1 cellular context compared by ENCODE assay signal in the genomic region with DNA sequence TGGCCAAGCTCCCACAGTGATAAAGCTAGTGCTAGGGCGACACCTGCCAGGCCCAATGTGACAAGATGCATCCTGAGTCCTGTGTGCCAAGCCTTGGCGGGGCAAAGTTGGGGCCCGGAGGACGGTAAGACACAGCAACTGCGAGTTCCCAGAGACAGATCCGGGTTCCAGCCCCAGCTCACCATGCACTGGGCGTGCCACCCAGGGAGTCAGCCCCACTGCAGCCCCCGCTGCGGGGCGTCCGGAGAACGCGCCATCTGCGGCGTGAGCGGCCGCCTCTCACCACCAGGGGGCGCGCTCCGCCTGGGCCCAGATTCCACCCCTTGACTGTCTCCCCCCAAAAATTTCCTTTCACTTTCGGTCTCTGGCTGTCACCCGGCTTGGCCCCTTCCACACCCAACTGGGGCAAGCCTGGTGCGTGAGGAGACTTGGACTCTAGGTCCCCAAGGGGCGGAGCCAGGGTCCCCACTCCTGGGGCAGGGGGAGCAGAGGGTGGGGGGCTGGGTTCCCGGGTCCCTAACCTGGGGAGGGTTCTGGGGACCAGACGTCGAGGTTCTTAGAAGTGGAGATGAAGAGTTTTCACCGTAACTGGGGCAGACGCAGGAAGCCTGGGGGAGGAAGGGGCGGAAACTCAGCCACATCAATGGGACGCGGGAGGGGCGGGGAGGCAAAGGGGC.
TF ChIP-seq lines count a peak whose summit lies in the region.

A gene with protein sequence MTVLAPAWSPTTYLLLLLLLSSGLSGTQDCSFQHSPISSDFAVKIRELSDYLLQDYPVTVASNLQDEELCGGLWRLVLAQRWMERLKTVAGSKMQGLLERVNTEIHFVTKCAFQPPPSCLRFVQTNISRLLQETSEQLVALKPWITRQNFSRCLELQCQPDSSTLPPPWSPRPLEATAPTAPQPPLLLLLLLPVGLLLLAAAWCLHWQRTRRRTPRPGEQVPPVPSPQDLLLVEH (plus strand): TSS at position 348 of the 677 bp plus-strand sequence. CDS start 425 bp downstream, outside the sequence.

TF ChIP-seq in HepG2, 621 proteins besides CTCF, POLR2A, EP300 and RAD21 (continued from another document and continues in another):
- TF ChIP-seq, protein P1, sequence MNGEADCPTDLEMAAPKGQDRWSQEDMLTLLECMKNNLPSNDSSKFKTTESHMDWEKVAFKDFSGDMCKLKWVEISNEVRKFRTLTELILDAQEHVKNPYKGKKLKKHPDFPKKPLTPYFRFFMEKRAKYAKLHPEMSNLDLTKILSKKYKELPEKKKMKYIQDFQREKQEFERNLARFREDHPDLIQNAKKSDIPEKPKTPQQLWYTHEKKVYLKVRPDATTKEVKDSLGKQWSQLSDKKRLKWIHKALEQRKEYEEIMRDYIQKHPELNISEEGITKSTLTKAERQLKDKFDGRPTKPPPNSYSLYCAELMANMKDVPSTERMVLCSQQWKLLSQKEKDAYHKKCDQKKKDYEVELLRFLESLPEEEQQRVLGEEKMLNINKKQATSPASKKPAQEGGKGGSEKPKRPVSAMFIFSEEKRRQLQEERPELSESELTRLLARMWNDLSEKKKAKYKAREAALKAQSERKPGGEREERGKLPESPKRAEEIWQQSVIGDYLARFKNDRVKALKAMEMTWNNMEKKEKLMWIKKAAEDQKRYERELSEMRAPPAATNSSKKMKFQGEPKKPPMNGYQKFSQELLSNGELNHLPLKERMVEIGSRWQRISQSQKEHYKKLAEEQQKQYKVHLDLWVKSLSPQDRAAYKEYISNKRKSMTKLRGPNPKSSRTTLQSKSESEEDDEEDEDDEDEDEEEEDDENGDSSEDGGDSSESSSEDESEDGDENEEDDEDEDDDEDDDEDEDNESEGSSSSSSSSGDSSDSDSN (CRISPR knock-in tag; IDR thresholded peaks at IDR 0.05): peak; percentile 42; the same call in 1 of the 2 replicates
- no peak for TF ChIP-seq ZNF383 (CRISPR knock-in tag; IDR thresholded peaks at IDR 0.05; ENCODE audit: borderline replicate concordance)
- TF ChIP-seq, protein P2, sequence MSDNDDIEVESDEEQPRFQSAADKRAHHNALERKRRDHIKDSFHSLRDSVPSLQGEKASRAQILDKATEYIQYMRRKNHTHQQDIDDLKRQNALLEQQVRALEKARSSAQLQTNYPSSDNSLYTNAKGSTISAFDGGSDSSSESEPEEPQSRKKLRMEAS (IDR thresholded peaks at IDR 0.05): peak; percentile 49; the same call in 1 of the 2 replicates
- TF ChIP-seq, protein P3, sequence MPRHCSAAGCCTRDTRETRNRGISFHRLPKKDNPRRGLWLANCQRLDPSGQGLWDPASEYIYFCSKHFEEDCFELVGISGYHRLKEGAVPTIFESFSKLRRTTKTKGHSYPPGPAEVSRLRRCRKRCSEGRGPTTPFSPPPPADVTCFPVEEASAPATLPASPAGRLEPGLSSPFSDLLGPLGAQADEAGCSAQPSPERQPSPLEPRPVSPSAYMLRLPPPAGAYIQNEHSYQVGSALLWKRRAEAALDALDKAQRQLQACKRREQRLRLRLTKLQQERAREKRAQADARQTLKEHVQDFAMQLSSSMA (CRISPR knock-in tag; IDR thresholded peaks at IDR 0.05): 0 out of 2 replicates have a peak, but pooled peaks have one; percentile 45
- 0 out of 2 replicates have a peak, but pooled peaks have one; percentile 51 for TF ChIP-seq ZNF350 (CRISPR knock-in tag; IDR thresholded peaks at IDR 0.05; ENCODE audit: borderline replicate concordance, low read depth)
- TF ChIP-seq, protein P4, sequence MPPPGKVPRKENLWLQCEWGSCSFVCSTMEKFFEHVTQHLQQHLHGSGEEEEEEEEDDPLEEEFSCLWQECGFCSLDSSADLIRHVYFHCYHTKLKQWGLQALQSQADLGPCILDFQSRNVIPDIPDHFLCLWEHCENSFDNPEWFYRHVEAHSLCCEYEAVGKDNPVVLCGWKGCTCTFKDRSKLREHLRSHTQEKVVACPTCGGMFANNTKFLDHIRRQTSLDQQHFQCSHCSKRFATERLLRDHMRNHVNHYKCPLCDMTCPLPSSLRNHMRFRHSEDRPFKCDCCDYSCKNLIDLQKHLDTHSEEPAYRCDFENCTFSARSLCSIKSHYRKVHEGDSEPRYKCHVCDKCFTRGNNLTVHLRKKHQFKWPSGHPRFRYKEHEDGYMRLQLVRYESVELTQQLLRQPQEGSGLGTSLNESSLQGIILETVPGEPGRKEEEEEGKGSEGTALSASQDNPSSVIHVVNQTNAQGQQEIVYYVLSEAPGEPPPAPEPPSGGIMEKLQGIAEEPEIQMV (CRISPR knock-in tag; IDR thresholded peaks at IDR 0.05; ENCODE audit: low read depth): 0 out of 2 replicates have a peak, but pooled peaks have one; percentile 21
- TF ChIP-seq HOXA7 (CRISPR knock-in tag; IDR thresholded peaks at IDR 0.05): no peak
- peak; percentile 48; the same call in 1 of the 2 replicates for TF ChIP-seq MYC (CRISPR knock-in tag; IDR thresholded peaks at IDR 0.05; ENCODE audit: borderline replicate concordance)
- no peak for TF ChIP-seq ZNF878 (CRISPR knock-in tag; IDR thresholded peaks at IDR 0.05)
- TF ChIP-seq KDM3A (CRISPR knock-in tag; IDR thresholded peaks at IDR 0.05; ENCODE audit: low read depth): peak; percentile 48; the same call in 1 of the 2 replicates
- peak; percentile 39; the same call in 1 of the 2 replicates for TF ChIP-seq DMAP1 (CRISPR knock-in tag; IDR thresholded peaks at IDR 0.05)
- 0 out of 2 replicates have a peak, but pooled peaks have one; percentile 14 for TF ChIP-seq SP2 (CRISPR knock-in tag; IDR thresholded peaks at IDR 0.05)
- TF ChIP-seq, protein P5, sequence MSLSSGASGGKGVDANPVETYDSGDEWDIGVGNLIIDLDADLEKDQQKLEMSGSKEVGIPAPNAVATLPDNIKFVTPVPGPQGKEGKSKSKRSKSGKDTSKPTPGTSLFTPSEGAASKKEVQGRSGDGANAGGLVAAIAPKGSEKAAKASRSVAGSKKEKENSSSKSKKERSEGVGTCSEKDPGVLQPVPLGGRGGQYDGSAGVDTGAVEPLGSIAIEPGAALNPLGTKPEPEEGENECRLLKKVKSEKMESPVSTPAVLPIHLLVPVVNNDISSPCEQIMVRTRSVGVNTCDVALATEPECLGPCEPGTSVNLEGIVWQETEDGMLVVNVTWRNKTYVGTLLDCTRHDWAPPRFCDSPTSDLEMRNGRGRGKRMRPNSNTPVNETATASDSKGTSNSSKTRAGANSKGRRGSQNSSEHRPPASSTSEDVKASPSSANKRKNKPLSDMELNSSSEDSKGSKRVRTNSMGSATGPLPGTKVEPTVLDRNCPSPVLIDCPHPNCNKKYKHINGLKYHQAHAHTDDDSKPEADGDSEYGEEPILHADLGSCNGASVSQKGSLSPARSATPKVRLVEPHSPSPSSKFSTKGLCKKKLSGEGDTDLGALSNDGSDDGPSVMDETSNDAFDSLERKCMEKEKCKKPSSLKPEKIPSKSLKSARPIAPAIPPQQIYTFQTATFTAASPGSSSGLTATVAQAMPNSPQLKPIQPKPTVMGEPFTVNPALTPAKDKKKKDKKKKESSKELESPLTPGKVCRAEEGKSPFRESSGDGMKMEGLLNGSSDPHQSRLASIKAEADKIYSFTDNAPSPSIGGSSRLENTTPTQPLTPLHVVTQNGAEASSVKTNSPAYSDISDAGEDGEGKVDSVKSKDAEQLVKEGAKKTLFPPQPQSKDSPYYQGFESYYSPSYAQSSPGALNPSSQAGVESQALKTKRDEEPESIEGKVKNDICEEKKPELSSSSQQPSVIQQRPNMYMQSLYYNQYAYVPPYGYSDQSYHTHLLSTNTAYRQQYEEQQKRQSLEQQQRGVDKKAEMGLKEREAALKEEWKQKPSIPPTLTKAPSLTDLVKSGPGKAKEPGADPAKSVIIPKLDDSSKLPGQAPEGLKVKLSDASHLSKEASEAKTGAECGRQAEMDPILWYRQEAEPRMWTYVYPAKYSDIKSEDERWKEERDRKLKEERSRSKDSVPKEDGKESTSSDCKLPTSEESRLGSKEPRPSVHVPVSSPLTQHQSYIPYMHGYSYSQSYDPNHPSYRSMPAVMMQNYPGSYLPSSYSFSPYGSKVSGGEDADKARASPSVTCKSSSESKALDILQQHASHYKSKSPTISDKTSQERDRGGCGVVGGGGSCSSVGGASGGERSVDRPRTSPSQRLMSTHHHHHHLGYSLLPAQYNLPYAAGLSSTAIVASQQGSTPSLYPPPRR (CRISPR knock-in tag; IDR thresholded peaks at IDR 0.05; ENCODE audit: borderline replicate concordance): 0 out of 2 replicates have a peak, but pooled peaks have one; percentile 20
- TF ChIP-seq, protein P6, sequence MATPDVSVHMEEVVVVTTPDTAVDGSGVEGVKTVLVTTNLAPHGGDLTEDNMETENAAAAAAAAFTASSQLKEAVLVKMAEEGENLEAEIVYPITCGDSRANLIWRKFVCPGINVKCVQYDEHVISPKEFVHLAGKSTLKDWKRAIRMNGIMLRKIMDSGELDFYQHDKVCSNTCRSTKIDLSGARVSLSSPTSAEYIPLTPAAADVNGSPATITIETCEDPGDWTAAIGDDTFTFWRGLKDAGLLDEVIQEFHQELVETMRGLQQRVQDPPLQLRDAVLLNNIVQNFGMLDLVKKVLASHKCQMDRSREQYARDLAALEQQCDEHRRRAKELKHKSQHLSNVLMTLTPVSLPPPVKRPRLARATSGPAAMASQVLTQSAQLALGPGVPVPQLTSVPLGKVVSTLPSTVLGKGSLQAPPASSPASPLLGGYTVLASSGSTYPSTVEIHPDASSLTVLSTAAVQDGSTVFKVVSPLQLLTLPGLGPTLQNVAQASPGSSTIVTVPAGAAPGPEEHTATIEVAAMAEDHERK (CRISPR knock-in tag; IDR thresholded peaks at IDR 0.05; ENCODE audit: low read depth): no peak
- peak; percentile 46; the same call in 1 of the 2 replicates for TF ChIP-seq RXRB (CRISPR knock-in tag; IDR thresholded peaks at IDR 0.05; ENCODE audit: borderline replicate concordance)
- TF ChIP-seq XRCC5 (optimal IDR thresholded peaks at IDR 0.05; ENCODE audit: low read length): peak; percentile 82
- peak; percentile 68; the same call in 1 of the 2 replicates for TF ChIP-seq ZNF572 (CRISPR knock-in tag; IDR thresholded peaks at IDR 0.05)
- TF ChIP-seq ZNF121 (CRISPR knock-in tag; IDR thresholded peaks at IDR 0.05): no peak
- TF ChIP-seq ZNF713 (CRISPR knock-in tag; IDR thresholded peaks at IDR 0.05): peak; percentile 75; the same call in 1 of the 2 replicates
- peak; percentile 80 for TF ChIP-seq ZNF501 (CRISPR knock-in tag; IDR thresholded peaks at IDR 0.05)
- no peak for TF ChIP-seq ZBTB21 (CRISPR knock-in tag; IDR thresholded peaks at IDR 0.05)
- TF ChIP-seq, protein P7, sequence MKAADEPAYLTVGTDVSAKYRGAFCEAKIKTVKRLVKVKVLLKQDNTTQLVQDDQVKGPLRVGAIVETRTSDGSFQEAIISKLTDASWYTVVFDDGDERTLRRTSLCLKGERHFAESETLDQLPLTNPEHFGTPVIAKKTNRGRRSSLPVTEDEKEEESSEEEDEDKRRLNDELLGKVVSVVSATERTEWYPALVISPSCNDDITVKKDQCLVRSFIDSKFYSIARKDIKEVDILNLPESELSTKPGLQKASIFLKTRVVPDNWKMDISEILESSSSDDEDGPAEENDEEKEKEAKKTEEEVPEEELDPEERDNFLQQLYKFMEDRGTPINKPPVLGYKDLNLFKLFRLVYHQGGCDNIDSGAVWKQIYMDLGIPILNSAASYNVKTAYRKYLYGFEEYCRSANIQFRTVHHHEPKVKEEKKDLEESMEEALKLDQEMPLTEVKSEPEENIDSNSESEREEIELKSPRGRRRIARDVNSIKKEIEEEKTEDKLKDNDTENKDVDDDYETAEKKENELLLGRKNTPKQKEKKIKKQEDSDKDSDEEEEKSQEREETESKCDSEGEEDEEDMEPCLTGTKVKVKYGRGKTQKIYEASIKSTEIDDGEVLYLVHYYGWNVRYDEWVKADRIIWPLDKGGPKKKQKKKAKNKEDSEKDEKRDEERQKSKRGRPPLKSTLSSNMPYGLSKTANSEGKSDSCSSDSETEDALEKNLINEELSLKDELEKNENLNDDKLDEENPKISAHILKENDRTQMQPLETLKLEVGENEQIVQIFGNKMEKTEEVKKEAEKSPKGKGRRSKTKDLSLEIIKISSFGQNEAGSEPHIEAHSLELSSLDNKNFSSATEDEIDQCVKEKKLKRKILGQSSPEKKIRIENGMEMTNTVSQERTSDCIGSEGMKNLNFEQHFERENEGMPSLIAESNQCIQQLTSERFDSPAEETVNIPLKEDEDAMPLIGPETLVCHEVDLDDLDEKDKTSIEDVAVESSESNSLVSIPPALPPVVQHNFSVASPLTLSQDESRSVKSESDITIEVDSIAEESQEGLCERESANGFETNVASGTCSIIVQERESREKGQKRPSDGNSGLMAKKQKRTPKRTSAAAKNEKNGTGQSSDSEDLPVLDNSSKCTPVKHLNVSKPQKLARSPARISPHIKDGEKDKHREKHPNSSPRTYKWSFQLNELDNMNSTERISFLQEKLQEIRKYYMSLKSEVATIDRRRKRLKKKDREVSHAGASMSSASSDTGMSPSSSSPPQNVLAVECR (CRISPR knock-in tag; IDR thresholded peaks at IDR 0.05; ENCODE audit: borderline replicate concordance): peak; percentile 48; the same call in 1 of the 2 replicates
- TF ChIP-seq AGO2 (optimal IDR thresholded peaks at IDR 0.05; ENCODE audit: low read depth, low read length): peak; percentile 26
- TF ChIP-seq SRY (CRISPR knock-in tag; IDR thresholded peaks at IDR 0.05): 0 out of 2 replicates have a peak, but pooled peaks have one; percentile 44
- TF ChIP-seq RNF2 (conservative IDR thresholded peaks at IDR 0.05; ENCODE audit: low read depth): peak; percentile 37; the same call in 1 of the 2 replicates
- 0 out of 2 replicates have a peak, but pooled peaks have one; percentile 44 for TF ChIP-seq HOXA5 (CRISPR knock-in tag; IDR thresholded peaks at IDR 0.05)
- 0 out of 2 replicates have a peak, but pooled peaks have one; percentile 27 for TF ChIP-seq ZNF619 (CRISPR knock-in tag; IDR thresholded peaks at IDR 0.05)
- TF ChIP-seq TBX2 (CRISPR knock-in tag; IDR thresholded peaks at IDR 0.05; ENCODE audit: borderline replicate concordance): peak; percentile 67; the same call in 1 of the 2 replicates
- TF ChIP-seq ZFY (CRISPR knock-in tag; IDR thresholded peaks at IDR 0.05): peak; percentile 73
- no peak for TF ChIP-seq PAF1 (CRISPR knock-in tag; IDR thresholded peaks at IDR 0.05)
- 0 out of 2 replicates have a peak, but pooled peaks have one; percentile 29 for TF ChIP-seq RBFOX2 (IDR thresholded peaks at IDR 0.05; ENCODE audit: low read depth, low read length)
- TF ChIP-seq STAG1 (CRISPR knock-in tag; IDR thresholded peaks at IDR 0.05): peak; percentile 35; the same call in 1 of the 2 replicates
- TF ChIP-seq CBFB (CRISPR knock-in tag; IDR thresholded peaks at IDR 0.05): peak; percentile 54; the same call in 1 of the 2 replicates
- TF ChIP-seq, protein P8, sequence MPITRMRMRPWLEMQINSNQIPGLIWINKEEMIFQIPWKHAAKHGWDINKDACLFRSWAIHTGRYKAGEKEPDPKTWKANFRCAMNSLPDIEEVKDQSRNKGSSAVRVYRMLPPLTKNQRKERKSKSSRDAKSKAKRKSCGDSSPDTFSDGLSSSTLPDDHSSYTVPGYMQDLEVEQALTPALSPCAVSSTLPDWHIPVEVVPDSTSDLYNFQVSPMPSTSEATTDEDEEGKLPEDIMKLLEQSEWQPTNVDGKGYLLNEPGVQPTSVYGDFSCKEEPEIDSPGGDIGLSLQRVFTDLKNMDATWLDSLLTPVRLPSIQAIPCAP (CRISPR knock-in tag; IDR thresholded peaks at IDR 0.05; ENCODE audit: low read depth): peak; percentile 96
- TF ChIP-seq PHF20 (CRISPR knock-in tag; IDR thresholded peaks at IDR 0.05): 0 out of 2 replicates have a peak, but pooled peaks have one; percentile 9
- TF ChIP-seq FOSL2 (CRISPR knock-in tag; IDR thresholded peaks at IDR 0.05): peak; percentile 21; the same call in 1 of the 2 replicates
- TF ChIP-seq PHF8 (CRISPR knock-in tag; IDR thresholded peaks at IDR 0.05): peak; percentile 56; the same call in 1 of the 2 replicates
